In genomic region chr22:50599816-50600454, GRCh38 we compare ENCODE assay signal across 7 cellular contexts. TPM values are rescaled to one million over a fixed set of nuclear protein-coding genes. Genes with fewer than 3 reads are reported as not detected.
DNase-seq lines count a peak whose midpoint lies in the region; TF ChIP-seq lines count a peak whose summit lies in the region.

No MANE protein-coding gene starts in this region.

- peak overlapping the region; percentile 48 to 60 for H3K4me3 ChIP-seq in ascending aorta

- no peak overlapping the region for H2BK120ac ChIP-seq in H9 (ENCODE audit: low read depth, low read length, poor library complexity, severe bottlenecking)

- no peak overlapping the region for H3T11ph ChIP-seq in H9 (ENCODE audit: low read length)

- H3K56ac ChIP-seq in H9 (ENCODE audit: insufficient read length, low read depth, low read length): no peak overlapping the region

- no peak overlapping the region for H3K23ac ChIP-seq in H9 (ENCODE audit: insufficient read length, low read depth, low read length)

- peaks cover 3% of the 10 kb centered on the region for H3K23me2 ChIP-seq in H9 (ENCODE audit: insufficient read length, low read depth, low read length, poor library complexity, severe bottlenecking)

- H4K5ac ChIP-seq in H9 (ENCODE audit: insufficient read length, low read depth, low read length): no peak overlapping the region

- H4K20me1 ChIP-seq in H9 (ENCODE audit: control insufficient read depth, insufficient read depth, insufficient read length): no peaks in the 10 kb centered on the region

- H3K27me3 Mint-ChIP-seq in H9 (ENCODE audit: low read depth): peaks cover 61% of the 10 kb centered on the region

- H3K4me1 ChIP-seq in H9 (ENCODE audit: insufficient read depth, low read length): no peaks in the 10 kb centered on the region; the same call in 1 of the 2 replicates
- H3K4me1 ChIP-seq in ascending aorta: peaks cover 4 to 6% of the 10 kb centered on the region in 2 donors

- no peak overlapping the region for H3K9ac ChIP-seq in H9 (ENCODE audit: extremely low read depth, insufficient read length, low read length)

- no peak overlapping the region for H2AK5ac ChIP-seq in H9 (ENCODE audit: insufficient read length, low read length)

- H3K27me3 ChIP-seq in H9 (ENCODE audit: insufficient read depth, low read length): peaks cover 4% of the 10 kb centered on the region; the same call in 1 of the 2 replicates
- H3K27me3 ChIP-seq in ascending aorta: peaks cover 16% of the 10 kb centered on the region

- H3K36me3 ChIP-seq in ascending aorta: no peaks in the 10 kb centered on the region

- H2BK12ac ChIP-seq in H9 (ENCODE audit: insufficient read length, low read depth, low read length): no peak overlapping the region

- H3K4me3 Mint-ChIP-seq in H9: peak overlapping the region; percentile 57 to 82

- no peak overlapping the region for H2BK20ac ChIP-seq in H9 (ENCODE audit: low read depth, low read length, poor library complexity, severe bottlenecking)

- no peak overlapping the region for H2BK15ac ChIP-seq in H9 (ENCODE audit: low read depth, low read length)

- H3K9me3 Mint-ChIP-seq in H9: no peaks in the 10 kb centered on the region; a peak in 1 of 5 replicates

- H3K18ac ChIP-seq in H9 (ENCODE audit: insufficient read length, low read depth, low read length): no peak overlapping the region

- no peaks in the 10 kb centered on the region for H3K36me3 Mint-ChIP-seq in H9 (ENCODE audit: insufficient read depth in 1 of 3, low read depth in 3 of 3)

- no peak overlapping the region for H2BK5ac ChIP-seq in H9 (ENCODE audit: insufficient read length, low read length)

- peaks cover 13 to 14% of the 10 kb centered on the region in 2 experiments for H3K4me1 Mint-ChIP-seq in H9

- WGBS in H9 (ENCODE audit: extremely low coverage, insufficient read length, low lambda C conversion rate): no CpG with 5 or more reads among the region's 52 CpGs

- H3K79me1 ChIP-seq in H9 (ENCODE audit: insufficient read depth, low read depth, low read length, poor library complexity, severe bottlenecking): no peaks in the 10 kb centered on the region

- H4K91ac ChIP-seq in H9 (ENCODE audit: insufficient read length, low read depth, low read length): no peak overlapping the region

- H3K79me2 ChIP-seq in H9 (ENCODE audit: insufficient read depth, low read length): no peaks in the 10 kb centered on the region

- no peak overlapping the region; the same call in 1 of the 2 replicates for H3K14ac ChIP-seq in H9 (ENCODE audit: insufficient read depth, low read length)

- H3K27ac ChIP-seq in H9 (ENCODE audit: insufficient read length, low read depth, low read length): no peak overlapping the region
- no peak overlapping the region for H3K27ac ChIP-seq in ascending aorta

- no peak overlapping the region for H3K27ac Mint-ChIP-seq in H9

- H3K9me3 ChIP-seq in H9 (ENCODE audit: control insufficient read depth, low read depth, low read length): no peaks in the 10 kb centered on the region
- H3K9me3 ChIP-seq in ascending aorta: no peaks in the 10 kb centered on the region

- DNase-seq in H9: peak; percentile 68
- peak; percentile 30 to 53 (median 38) for DNase-seq in T-helper 2 cell
- no peak for DNase-seq in ascending aorta (ENCODE audit: low spot score in 2 of 2)
- DNase-seq in iPS-NIHi11 (ENCODE audit: low spot score): peak; percentile 99
- peak; percentile 45 to 57 for DNase-seq in stimulated activated CD4-positive, alpha-beta T cell treated with anti-CD3 and anti-CD28 coated beads, Interleukin-4, amount 100 ng/mL, for 48 hours (ENCODE audit: low read depth in 2 of 2)
- DNase-seq in kidney tubule cell (ENCODE audit: low spot score): no peak
- no peak for DNase-seq in DMS79 (lab: John Stamatoyannopoulos, UW)

- TF ChIP-seq CTCF in H9 (conservative IDR thresholded peaks at IDR 0.05) (no peak), ascending aorta (IDR thresholded peaks at IDR 0.05) (no peak)

- H3K4ac ChIP-seq in H9 (ENCODE audit: low read depth, low read length): no peak overlapping the region

- H2AFZ ChIP-seq in H9 (ENCODE audit: low read length): no peak overlapping the region

- no peak overlapping the region for H4K8ac ChIP-seq in H9 (replicated peaks; ENCODE audit: insufficient read length, low read depth, low read length)

- H3K4me2 ChIP-seq in H9 (ENCODE audit: insufficient read depth, insufficient read length, low read length): peak overlapping the region; percentile 39

- intact Hi-C loops in ascending aorta (cut with DNase I): no loop called here

RNA-seq across cellular contexts. Expression of gene MAPK8IP2, which starts 0.7 kb away (rescaled TPM):
- total RNA-seq in H9 (2021): 5.7 and 5.9 TPM in 2 replicates
- total RNA-seq in ascending aorta: not detected

RNA-seq across cellular contexts. Expression of gene CHKB, which starts 17.3 kb away (rescaled TPM):
- total RNA-seq in H9 (2021): 64.1 and 64.9 TPM in 2 replicates
- total RNA-seq in ascending aorta: 82.4 TPM

RNA-seq across cellular contexts. Expression of gene CPT1B, which starts 21.7 kb away (rescaled TPM):
- 65.7 and 68.3 TPM in 2 replicates for total RNA-seq in H9 (2021)
- 0.43 TPM for total RNA-seq in ascending aorta

RNA-seq across cellular contexts. Expression of gene ARSA, which starts 28.0 kb away (rescaled TPM):
- total RNA-seq in H9 (2021) (10.3 and 11.0 TPM in 2 replicates), ascending aorta (111 TPM)

RNA-seq across cellular contexts. Expression of gene SYCE3, which starts 37.2 kb away (rescaled TPM):
- 0.85 and 0.97 TPM in 2 replicates for total RNA-seq in H9 (2021)
- not detected for total RNA-seq in ascending aorta

Comparison
In these comparisons a context has a peak if more than half of its experiments do, and no peak if none do; other contexts are left out.
1. DNase-seq: peak in H9 (single experiment), T-helper 2 cell (5 of 5), iPS-NIHi11 (single experiment) and stimulated activated CD4-positive, alpha-beta T cell treated with anti-CD3 and anti-CD28 coated beads, Interleukin-4, amount 100 ng/mL, for 48 hours (2 of 2); none in ascending aorta (0 of 2), kidney tubule cell (single experiment) and DMS79 (single experiment).
2. RNA of gene CPT1B, which starts 21.7 kb away (total RNA-seq): 65.7 to 68.3 TPM in H9; 0.43 TPM in ascending aorta (single experiment); every median in the first group is over 10 times any median in the second.